ENCODE assay signal across 8 cellular contexts in genomic region chr20:63495771-63496403, GRCh38. TPM values are rescaled to one million over a fixed set of nuclear protein-coding genes. Genes with fewer than 3 reads are reported as not detected.
A peak's percentile ranks its signal among the peaks of the same experiment; 100 is the strongest.
DNase-seq lines count a peak whose midpoint lies in the region; ATAC-seq and TF ChIP-seq lines count a peak whose summit lies in the region.

No MANE protein-coding gene starts in this region.

- peak; percentile 40 for ATAC-seq in GM18867 (IDR thresholded peaks at IDR 0.05; ENCODE audit: unreplicated experiment)
- ATAC-seq in HG02885 (IDR thresholded peaks at IDR 0.05; ENCODE audit: poor library complexity, unreplicated experiment): no peak

- TF ChIP-seq CTCF in prostate gland (IDR thresholded peaks at IDR 0.05): peak; percentile 77 to 88 (median 82)

- CTCF ChIA-PET in activated naive CD4-positive, alpha-beta T cell treated with anti-CD3 and anti-CD28 coated beads for 36 hours (lab: Charles Lee): interaction anchor here (0.7 to 2.7 kb wide), 15 partner anchors 12 to 365 kb away, joined by 3 to 18 read pairs (median 3); partner anchors contain the start of genes ABHD16B, PPDPF and PTK6

- peaks cover 5% of the 10 kb centered on the region for H3K4me1 Mint-ChIP-seq in activated naive CD4-positive, alpha-beta T cell treated with anti-CD3 and anti-CD28 coated beads for 36 hours (ENCODE audit: low read depth)

- H3K9me3 ChIP-seq in SJCRH30 (replicated peaks) (no peaks in the 10 kb centered on the region), prostate gland (no peaks in the 10 kb centered on the region)

- DNase-seq in 8988T (peak; percentile 96), SJCRH30 (peak; percentile 77 to 89), globus pallidus (ENCODE audit: low spot score) (peak; percentile 41), prostate gland (ENCODE audit: low spot score) (peak; percentile 46), ureter (ENCODE audit: low spot score) (peak; percentile 74)
- peak; percentile 84 for DNase-seq in activated naive CD4-positive, alpha-beta T cell treated with anti-CD3 and anti-CD28 coated beads for 36 hours

- intact Hi-C loops in activated naive CD4-positive, alpha-beta T cell treated with anti-CD3 and anti-CD28 coated beads for 36 hours (cut with micrococcal nuclease): loop anchor here (2.0 kb wide), 1 partner anchor 25 kb away; the partner anchor contains the start of gene PPDPF
- intact Hi-C loops in prostate gland (cut with DNase I): no loop called here

- H3K36me3 Mint-ChIP-seq in activated naive CD4-positive, alpha-beta T cell treated with anti-CD3 and anti-CD28 coated beads for 36 hours (ENCODE audit: low read depth): no peaks in the 10 kb centered on the region

- H3K4me3 Mint-ChIP-seq in activated naive CD4-positive, alpha-beta T cell treated with anti-CD3 and anti-CD28 coated beads for 36 hours: peak overlapping the region; percentile 15

- H3K4me3 ChIP-seq in SJCRH30 (no peak overlapping the region; the same call in 1 of the 2 replicates), prostate gland (no peak overlapping the region)

- 28% methylated on average over 42 of the region's 43 CpGs for WGBS in prostate gland

- H3K27ac ChIP-seq in SJCRH30 (no peak overlapping the region), prostate gland (no peak overlapping the region)

- no peaks in the 10 kb centered on the region for H3K9me3 Mint-ChIP-seq in activated naive CD4-positive, alpha-beta T cell treated with anti-CD3 and anti-CD28 coated beads for 36 hours

- H3K36me3 ChIP-seq in SJCRH30 (no peaks in the 10 kb centered on the region), prostate gland (no peaks in the 10 kb centered on the region)

- TF ChIP-seq POLR2A in prostate gland (IDR thresholded peaks at IDR 0.05): no peak

- H3K27me3 ChIP-seq in SJCRH30 (peaks cover 27% of the 10 kb centered on the region), prostate gland (replicated peaks; ENCODE audit: insufficient read depth) (no peaks in the 10 kb centered on the region)

- H3K27me3 Mint-ChIP-seq in activated naive CD4-positive, alpha-beta T cell treated with anti-CD3 and anti-CD28 coated beads for 36 hours (ENCODE audit: low read depth): peaks cover 20% of the 10 kb centered on the region

- H3K27ac Mint-ChIP-seq in activated naive CD4-positive, alpha-beta T cell treated with anti-CD3 and anti-CD28 coated beads for 36 hours: no peak overlapping the region

- H3K4me1 ChIP-seq in SJCRH30 (peaks cover 3% of the 10 kb centered on the region), prostate gland (replicated peaks) (no peaks in the 10 kb centered on the region)

RNA-seq across cellular contexts. Expression of gene EEF1A2, which starts 3.0 kb away (rescaled TPM):
- total RNA-seq in SJCRH30 (2014; rRNA removed; shearing (Covaris generic)): 0.76 and 1.4 TPM in 2 replicates
- under 1 TPM in 1 of 2 experiments, not detected in 1; 0.12 TPM for total RNA-seq in activated naive CD4-positive, alpha-beta T cell treated with anti-CD3 and anti-CD28 coated beads for 36 hours
- total RNA-seq in prostate gland (10 to 100 TPM; 13.4 to 20.9 TPM), ureter (20.2 TPM)

RNA-seq across cellular contexts. Expression of gene KCNQ2, which starts 23.4 kb away (rescaled TPM):
- not detected in 2 replicates for total RNA-seq in SJCRH30 (2014; rRNA removed; shearing (Covaris generic))
- total RNA-seq in activated naive CD4-positive, alpha-beta T cell treated with anti-CD3 and anti-CD28 coated beads for 36 hours: not detected
- total RNA-seq in prostate gland (10 to 100 TPM in 1 of 2 donors, under 1 TPM in 1; 0.46 to 35.6 TPM), ureter (not detected)

RNA-seq across cellular contexts. Expression of gene PPDPF, which starts 24.7 kb away (rescaled TPM):
- 149 and 171 TPM in 2 replicates for total RNA-seq in SJCRH30 (2014; rRNA removed; shearing (Covaris generic))
- 100 to 1,000 TPM; 189 to 194 TPM for total RNA-seq in activated naive CD4-positive, alpha-beta T cell treated with anti-CD3 and anti-CD28 coated beads for 36 hours
- 100 to 1,000 TPM; 602 to 609 TPM for total RNA-seq in prostate gland
- 507 TPM for total RNA-seq in ureter

RNA-seq across cellular contexts. Expression of gene PTK6, which starts 41.3 kb away (rescaled TPM):
- total RNA-seq in SJCRH30 (2014; rRNA removed; shearing (Covaris generic)): 1.4 TPM in 2 replicates
- under 1 TPM; 0.35 to 0.38 TPM for total RNA-seq in activated naive CD4-positive, alpha-beta T cell treated with anti-CD3 and anti-CD28 coated beads for 36 hours
- 1 to 10 TPM in 1 of 2 donors, under 1 TPM in 1; 0.77 to 1.1 TPM for total RNA-seq in prostate gland
- 55.1 TPM for total RNA-seq in ureter

RNA-seq across cellular contexts. Expression of gene SRMS, which starts 51.7 kb away (rescaled TPM):
- total RNA-seq in SJCRH30 (2014; rRNA removed; shearing (Covaris generic)): not detected in 2 replicates
- total RNA-seq in activated naive CD4-positive, alpha-beta T cell treated with anti-CD3 and anti-CD28 coated beads for 36 hours: not detected
- total RNA-seq in prostate gland: 1 to 10 TPM in 1 of 2 donors, under 1 TPM in 1; 0.34 to 1.6 TPM
- 0.26 TPM for total RNA-seq in ureter

Comparison
In these comparisons a context has a peak if more than half of its experiments do, and no peak if none do; other contexts are left out.
1. DNase-seq: peak in every context shown above with its lines; median percentile 96 in 8988T; 84 in activated naive CD4-positive, alpha-beta T cell treated with anti-CD3 and anti-CD28 coated beads for 36 hours; 83 in SJCRH30; 74 in ureter; 46 in prostate gland; 41 in globus pallidus.